ENCODE assay signal across 22 cellular contexts in genomic region chr1:237098517-237098916, GRCh38. TPM values are rescaled to one million over a fixed set of nuclear protein-coding genes. Genes with fewer than 3 reads are reported as not detected.
DNase-seq lines count a peak whose midpoint lies in the region; ATAC-seq, FAIRE-seq and TF ChIP-seq lines count a peak whose summit lies in the region.
"Had no signal": no experiment of that assay in that cellular context is flagged by ENCODE, and none has a peak within 500 bp of the region (broad histone marks: within the 10 kb centered on the region; RNA-seq: fewer than 3 reads in every experiment).

No MANE protein-coding gene starts in this region.

- no peaks in the 10 kb centered on the region for H3K9me1 ChIP-seq in K562 (ENCODE audit: control insufficient read depth, insufficient read depth, low read length)

- TF ChIP-seq POLR2A in K562 (conservative IDR thresholded peaks at IDR 0.05) (no peak), right lobe of liver (IDR thresholded peaks at IDR 0.05) (no peak)

- TF ChIP-seq CTCF in K562 (IDR thresholded peaks at IDR 0.05 in 2 of 3, conservative IDR thresholded peaks at IDR 0.05 in 1 of 3; ENCODE audit: insufficient read depth in 2 of 3, low read depth in 1 of 3, low read length in 3 of 3) (no peak), right lobe of liver (IDR thresholded peaks at IDR 0.05) (no peak)

- DNase-seq in DMS53 (lab: John Stamatoyannopoulos, UW) (peak; percentile 86), HS-5 (ENCODE audit: low read depth) (peak; percentile 3), K562 (ENCODE audit: extremely low read depth in 1 of 4, low spot score in 3 of 4) (no peak), middle frontal gyrus (ENCODE audit: extremely low spot score, low spot score) (peak; percentile 8), DMS114 treated with DMSO at 0.1 percent for 48 hours (lab: John Stamatoyannopoulos, UW; ENCODE audit: unreplicated experiment) (no peak), right lobe of liver (no peak)
- DNase-seq: Caco-2, DND-41, GF-D8, HFFc6, MV-4-11, NCI-H1417 treated with DMSO at 0.1 percent for 48 hours, NCI-H2029, NCI-H510A, NCI-H82, PC-9 had no signal

- H3K4me1 ChIP-seq in K562 (replicated peaks in 1 of 2; ENCODE audit: control insufficient read depth in 2 of 2, insufficient read depth in 2 of 2, low read length in 2 of 2) (no peaks in the 10 kb centered on the region), right lobe of liver (no peaks in the 10 kb centered on the region)
- H3K4me1 ChIP-seq: Caco-2, SJSA1 had no signal

- intact Hi-C loops in K562 (cut with micrococcal nuclease) = no loop called here
- intact Hi-C loops in right lobe of liver (cut with DNase I) = no loop called here

- no peak for FAIRE-seq in K562 (lab: Jason Lieb, UNC)
- FAIRE-seq: GM12891, GM18507, H1 had no signal

- no peak for ATAC-seq in K562
- no peak for ATAC-seq in HG02763 (IDR thresholded peaks at IDR 0.05; ENCODE audit: unreplicated experiment)
- no peak for ATAC-seq in right lobe of liver

- no peak overlapping the region for H3K27ac ChIP-seq in K562 (ENCODE audit: extremely low read depth, low read depth, low read length)
- no peak overlapping the region for H3K27ac ChIP-seq in right lobe of liver
- H3K27ac ChIP-seq: HL-60, PC-9, SJSA1 had no signal

- in situ Hi-C loops in K562 (cut with MboI) = no loop called here

- H2AFZ ChIP-seq in K562 (ENCODE audit: low read depth, low read length) = no peak overlapping the region
- H2AFZ ChIP-seq: PC-9 had no signal

- peaks cover 7 to 26% of the 10 kb centered on the region in 2 experiments; a peak in 3 of 5 replicates for H3K27me3 ChIP-seq in K562 (ENCODE audit: control insufficient read depth in 2 of 2, insufficient read depth in 2 of 2, low read length in 2 of 2)
- H3K27me3 ChIP-seq in right lobe of liver = no peaks in the 10 kb centered on the region
- H3K27me3 ChIP-seq: SJSA1 had no signal

- no peak for TF ChIP-seq RAD21 in K562 (CRISPR knock-in tag; conservative IDR thresholded peaks at IDR 0.05 in 1 of 2, IDR thresholded peaks at IDR 0.05 in 1 of 2)

- no peak overlapping the region for H3K9ac ChIP-seq in K562 (ENCODE audit: insufficient read depth in 1 of 2, low read depth in 2 of 2, low read length in 2 of 2)

- H3K79me2 ChIP-seq in K562 (ENCODE audit: control insufficient read depth, insufficient read depth, low read length) = no peaks in the 10 kb centered on the region

- BruUV-seq in K562 (replicated peaks; lab: Mats Ljungman, UMichigan) = no TSS peak

- WGBS in K562 (ENCODE audit: insufficient coverage, low coverage, missing lambda C conversion rate) = 0% methylated on average over 2 of the region's 2 CpGs
- WGBS in right lobe of liver (ENCODE audit: insufficient coverage, low coverage, low lambda C conversion rate, missing lambda C conversion rate) = 55% methylated on average over 2 of the region's 2 CpGs

- CTCF ChIA-PET in K562 (lab: Yijun Ruan, JAX; ENCODE audit: low intra/inter-chr PET ratio) = no interaction called here

- H3K36me3 ChIP-seq in K562 (ENCODE audit: control insufficient read depth, insufficient read depth, low read length) = no peaks in the 10 kb centered on the region
- no peaks in the 10 kb centered on the region for H3K36me3 ChIP-seq in right lobe of liver
- H3K36me3 ChIP-seq: SJSA1 had no signal

- no peak overlapping the region for H3K4me2 ChIP-seq in K562 (ENCODE audit: insufficient read depth, low read length)
- H3K4me2 ChIP-seq: PC-9 had no signal

- H3K9me3 ChIP-seq in K562 (replicated peaks; ENCODE audit: control insufficient read depth, insufficient read depth, low read depth, low read length) (no peaks in the 10 kb centered on the region), right lobe of liver (no peaks in the 10 kb centered on the region)
- H3K9me3 ChIP-seq: Caco-2, SJSA1 had no signal

- H4K20me1 ChIP-seq in K562 (replicated peaks; ENCODE audit: control insufficient read depth, insufficient read depth, low read length) = no peaks in the 10 kb centered on the region; the same call in 1 of the 2 replicates

- TF ChIP-seq EP300 in K562 (IDR thresholded peaks at IDR 0.05; ENCODE audit: low read length) = no peak

- POLR2A ChIA-PET in K562 (lab: Yijun Ruan, JAX) = interaction anchor here (0.5 kb wide), 1 partner anchor 303 kb away, joined by 3 read pairs; no protein-coding TSS in a partner anchor

- H3K4me3 ChIP-seq in K562 (no peak overlapping the region), right lobe of liver (no peak overlapping the region)
- H3K4me3 ChIP-seq: PC-9, SJSA1 had no signal

TF ChIP-seq in K562, 482 proteins besides CTCF, POLR2A, EP300 and RAD21:
- no peak for TF ChIP-seq ZFP36 (IDR thresholded peaks at IDR 0.05; ENCODE audit: low read depth, low read length, partially characterized antibody)
- TF ChIP-seq MTA2 (IDR thresholded peaks at IDR 0.05; ENCODE audit: low read depth) = no peak
- no peak for TF ChIP-seq ZNF263 (CRISPR knock-in tag; IDR thresholded peaks at IDR 0.05; ENCODE audit: borderline replicate concordance)
- no peak for TF ChIP-seq NR2F6 (CRISPR knock-in tag; IDR thresholded peaks at IDR 0.05)
- TF ChIP-seq, protein P1, sequence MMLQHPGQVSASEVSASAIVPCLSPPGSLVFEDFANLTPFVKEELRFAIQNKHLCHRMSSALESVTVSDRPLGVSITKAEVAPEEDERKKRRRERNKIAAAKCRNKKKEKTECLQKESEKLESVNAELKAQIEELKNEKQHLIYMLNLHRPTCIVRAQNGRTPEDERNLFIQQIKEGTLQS (IDR thresholded peaks at IDR 0.05) = 0 out of 2 replicates have a peak, but pooled peaks have one; percentile 20
- TF ChIP-seq, protein P1 (CRISPR knock-in tag; conservative IDR thresholded peaks at IDR 0.05) = no peak
- TF ChIP-seq, protein P2, sequence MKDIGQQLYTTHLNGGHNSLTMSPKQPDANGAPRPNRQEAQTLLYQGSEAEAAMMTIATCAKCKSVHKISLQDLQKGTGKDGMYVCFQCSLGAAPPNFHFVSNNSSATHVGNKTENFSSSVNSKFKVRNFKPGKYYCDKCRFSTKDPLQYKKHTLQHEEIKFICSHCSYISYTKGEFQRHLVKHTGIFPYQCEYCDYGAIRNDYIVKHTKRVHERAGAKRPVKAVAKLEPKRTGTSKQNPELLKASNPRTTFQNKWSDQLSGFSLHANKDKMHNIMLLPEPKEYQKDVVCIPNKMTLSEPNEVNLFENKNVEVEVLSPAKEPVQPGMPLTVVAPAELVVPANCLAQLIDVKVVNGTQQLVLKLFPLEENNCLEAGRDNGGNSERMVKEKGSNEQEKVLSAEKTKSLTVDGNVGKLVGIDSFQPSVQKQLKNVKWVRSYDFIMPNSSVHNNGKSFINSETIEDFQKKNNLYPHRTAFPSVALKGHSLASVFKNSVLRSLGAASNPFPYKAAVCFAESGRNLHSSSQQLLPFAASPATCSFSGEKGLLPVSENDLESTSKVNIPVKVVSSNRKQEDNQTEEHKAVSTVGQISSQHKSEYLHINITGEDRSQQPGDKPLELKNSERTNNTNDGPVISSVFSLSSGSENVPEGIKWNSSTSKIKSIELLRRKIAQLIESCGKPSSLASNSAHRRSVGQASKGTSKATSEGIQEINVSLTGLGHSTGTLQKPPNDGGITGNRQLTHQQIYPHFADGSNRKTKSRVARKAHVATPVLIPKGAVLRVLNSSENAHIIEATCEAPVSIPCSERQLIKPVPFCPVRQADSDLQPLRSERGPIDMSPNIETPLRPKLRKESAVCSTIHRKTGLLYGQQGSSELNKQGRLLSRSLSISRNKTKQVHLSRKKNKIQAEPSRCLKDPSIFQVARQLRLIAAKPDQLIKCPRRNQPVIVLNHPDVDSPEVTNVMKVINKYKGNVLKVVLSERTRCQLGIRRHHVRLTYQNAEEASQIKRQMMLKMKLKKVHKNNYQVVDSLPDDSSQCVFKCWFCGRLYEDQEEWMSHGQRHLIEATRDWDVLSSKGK (CRISPR knock-in tag; IDR thresholded peaks at IDR 0.05) = no peak
- no peak for TF ChIP-seq SIN3A (IDR thresholded peaks at IDR 0.05; ENCODE audit: borderline replicate concordance in 2 of 2, control insufficient read depth in 1 of 2, low read depth in 2 of 2, low read length in 2 of 2)
- TF ChIP-seq ZNF695 (CRISPR knock-in tag; IDR thresholded peaks at IDR 0.05) = no peak
- no peak for TF ChIP-seq FUS (optimal IDR thresholded peaks at IDR 0.05; ENCODE audit: low read depth, low read length)

RNA-seq across cellular contexts. Expression of gene RYR2, which starts 56.5 kb away (rescaled TPM):
- total RNA-seq in K562 (2011; cell fraction: chromatin; rRNA removed; ENCODE audit: low replicate concordance) = 0.14 and 0.69 TPM in 2 replicates
- 0.17 and 0.26 TPM in 2 replicates for total RNA-seq in K562 (2011; cell fraction: nucleolus; rRNA removed)
- total RNA-seq in K562 (2011; cell fraction: nucleoplasm; rRNA removed) = 0.31 and 0.37 TPM in 2 replicates
- 0.14 and 0.24 TPM in 2 replicates for total RNA-seq in K562 (2014; rRNA removed)
- total RNA-seq in K562 (2014; rRNA removed; fragmentation: Illumina TruSeq; extraction: Trizol) = 0.26 and 0.33 TPM in 2 replicates
- 0.23 and 0.33 TPM in 2 replicates for total RNA-seq in K562 (2015; rRNA removed; fragmentation: Illumina TruSeq; extraction: Trizol)
- total RNA-seq in K562 (2021) = 0.13 and 0.18 TPM in 2 replicates
- polyA plus RNA-seq in K562 (2011; rRNA removed) = under 0.01 and 0.07 TPM in 2 replicates
- polyA plus RNA-seq in K562 (2011; cell fraction: cytosol; rRNA removed) = under 0.01 TPM in 2 replicates
- 0.06 TPM in 1 of 2 replicates, not detected in the other for polyA plus RNA-seq in K562 (2011; cell fraction: nucleus; rRNA removed)
- 0.12 and 0.35 TPM in 2 replicates for polyA plus RNA-seq in K562 (2012)
- 0.13 and 0.17 TPM in 2 replicates for polyA plus RNA-seq in K562 (2014; fragmentation: Illumina TruSeq; extraction: Trizol)
- under 1 TPM; 0.03 to 0.10 TPM for polyA plus RNA-seq in K562 (2014; fragmentation: Nextera tagmentation; extraction: Ambion mirVana)
- polyA plus RNA-seq in K562 (2014; rRNA removed) = 0.42 and 0.47 TPM in 2 replicates
- polyA minus RNA-seq in K562 (2011; rRNA and poly(A)+ RNA removed) = 0.03 and 0.21 TPM in 2 replicates
- polyA minus RNA-seq in K562 (2011; cell fraction: cytosol; rRNA and poly(A)+ RNA removed) = not detected in 2 replicates
- under 0.01 and 0.13 TPM in 2 replicates for polyA minus RNA-seq in K562 (2011; cell fraction: nucleus; rRNA and poly(A)+ RNA removed)
- under 1 TPM; 0.02 to 0.43 (median 0.16) TPM for total RNA-seq in right lobe of liver
- total RNA-seq: PC-9, SJSA1 had no signal

Comparison
In these comparisons a context has a peak if more than half of its experiments do, and no peak if none do; other contexts are left out.
1. DNase-seq: peak in DMS53 (single experiment), HS-5 (single experiment) and middle frontal gyrus (single experiment); none in K562 (0 of 4), DMS114 treated with DMSO at 0.1 percent for 48 hours (single experiment) and right lobe of liver (0 of 3).